In the genomic region with DNA sequence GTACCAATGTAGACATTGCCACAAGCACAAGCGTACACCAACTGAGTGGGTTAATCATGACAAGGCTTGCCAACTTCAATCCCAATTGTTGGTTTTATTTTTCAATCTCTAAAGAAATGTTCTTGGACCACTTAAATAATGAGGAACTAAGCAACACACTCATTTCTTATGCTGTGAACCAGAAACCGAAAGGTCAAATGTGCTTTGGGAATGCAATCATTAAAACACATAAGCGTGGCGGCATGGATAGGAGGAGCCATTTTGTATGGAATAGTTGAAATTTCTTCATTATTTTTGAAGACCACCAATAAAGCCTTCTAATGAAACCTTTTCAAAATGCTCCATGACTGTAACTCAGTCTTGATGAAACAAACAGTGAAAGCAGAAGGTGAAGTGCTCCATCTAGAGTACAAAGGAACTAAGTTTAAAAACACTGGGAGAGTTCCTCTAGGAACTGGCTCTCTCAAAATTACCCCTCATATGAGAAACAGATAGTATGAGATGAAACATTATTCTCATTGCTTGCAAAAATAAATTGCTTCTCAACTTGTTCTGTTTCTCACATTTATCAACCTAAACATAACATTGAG, we compare ENCODE assay signal across 12 cellular contexts.
DNase-seq lines count a peak whose midpoint lies in the region; ATAC-seq, FAIRE-seq and TF ChIP-seq lines count a peak whose summit lies in the region.
"Had no signal": no experiment of that assay in that cellular context is flagged by ENCODE, and none has a peak within 500 bp of the region (broad histone marks: within the 10 kb centered on the region; RNA-seq: fewer than 3 reads in every experiment).

No MANE protein-coding gene starts in this region.

- no peak for TF ChIP-seq POLR2A in gastroesophageal sphincter (IDR thresholded peaks at IDR 0.05)

- CTCF ChIA-PET in HEK293 (lab: Yijun Ruan, JAX): interaction anchor here (0.8 to 2.4 kb wide), 5 partner anchors 11 to 280 kb away, joined by 3 to 11 read pairs (median 4); no protein-coding TSS in a partner anchor
- CTCF ChIA-PET in PC-9 (lab: Charles Lee): interaction anchor here (0.5 kb wide), 1 partner anchor 113 kb away, joined by 3 read pairs; a partner anchor contains a TSS

- no peak overlapping the region for H3K4me3 ChIP-seq in HEK293 (ENCODE audit: low read depth, low read length)
- H3K4me3 ChIP-seq in PC-9: no peak overlapping the region
- H3K4me3 ChIP-seq in iPS-18a (ENCODE audit: low read length): no peak overlapping the region
- no peak overlapping the region for H3K4me3 ChIP-seq in gastroesophageal sphincter
- no peak overlapping the region for H3K4me3 ChIP-seq in Karpas-422 (ENCODE audit: low read length)

- WGBS in gastroesophageal sphincter (ENCODE audit: low coverage in 1 of 2), 2 donors: 72 to 77% methylated on average over 4 of the region's 4 CpGs

- H3K9ac ChIP-seq in iPS-18a (ENCODE audit: low read length): peak overlapping the region; percentile 30
- no peak overlapping the region for H3K9ac ChIP-seq in Karpas-422 (ENCODE audit: low read length)
- H3K9ac ChIP-seq: parathyroid adenoma had no signal

- no peak for TF ChIP-seq EP300 in gastroesophageal sphincter (IDR thresholded peaks at IDR 0.05)

- H3K36me3 ChIP-seq in HEK293 (ENCODE audit: control insufficient read depth in 2 of 2, insufficient read depth in 1 of 2, low read length in 2 of 2) (no peaks in the 10 kb centered on the region), PC-9 (ENCODE audit: low read depth) (no peaks in the 10 kb centered on the region), iPS-18a (ENCODE audit: control insufficient read depth, low read depth, low read length) (no peaks in the 10 kb centered on the region), gastroesophageal sphincter (no peaks in the 10 kb centered on the region), Karpas-422 (ENCODE audit: insufficient read depth, low read length) (no peaks in the 10 kb centered on the region)

- no peaks in the 10 kb centered on the region for H3K9me3 ChIP-seq in HEK293 (ENCODE audit: control insufficient read depth, insufficient read depth, low read depth, low read length)
- no peaks in the 10 kb centered on the region for H3K9me3 ChIP-seq in PC-9 (ENCODE audit: insufficient read depth, low read depth)
- no peaks in the 10 kb centered on the region for H3K9me3 ChIP-seq in iPS-18a (ENCODE audit: control insufficient read depth, low read depth, low read length)
- H3K9me3 ChIP-seq in gastroesophageal sphincter: no peaks in the 10 kb centered on the region
- no peaks in the 10 kb centered on the region for H3K9me3 ChIP-seq in Karpas-422 (ENCODE audit: low read length)

- no TSS peak for BruUV-seq in PC-9 (replicated peaks; lab: Mats Ljungman, UMichigan)

- no peak for ATAC-seq in gastroesophageal sphincter
- no peak for ATAC-seq in HG02588 (IDR thresholded peaks at IDR 0.05; ENCODE audit: unreplicated experiment)
- ATAC-seq: Right ventricle myocardium inferior had no signal

- POLR2A ChIA-PET in HEK293 (lab: Yijun Ruan, JAX): no interaction called here
- POLR2A ChIA-PET in PC-9 (lab: Charles Lee; ENCODE audit: unreplicated experiment): no interaction called here

- no peaks in the 10 kb centered on the region for H3K79me2 ChIP-seq in PC-9 (ENCODE audit: low read depth)
- H3K79me2 ChIP-seq in Karpas-422 (ENCODE audit: low read length): no peaks in the 10 kb centered on the region
- H3K79me2 ChIP-seq: parathyroid adenoma had no signal

- no peaks in the 10 kb centered on the region for H4K20me1 ChIP-seq in PC-9 (ENCODE audit: insufficient read depth)
- H4K20me1 ChIP-seq in Karpas-422 (ENCODE audit: insufficient read depth, low read depth, low read length): no peaks in the 10 kb centered on the region

- intact Hi-C loops in PC-9 (cut with micrococcal nuclease; ENCODE audit: unreplicated experiment): loop anchor here (1.0 kb wide), 1 partner anchor 280 kb away; no protein-coding TSS in a partner anchor

- H3K9me2 ChIP-seq in PC-9 (ENCODE audit: insufficient read depth): no peaks in the 10 kb centered on the region
- H3K9me2 ChIP-seq in Karpas-422 (replicated peaks; ENCODE audit: insufficient read depth, low read length): no peaks in the 10 kb centered on the region

- 0 out of 2 replicates have a peak, but pooled peaks have one; percentile 23 for TF ChIP-seq CTCF in HEK293 (tag by site-specific recombination; IDR thresholded peaks at IDR 0.05)
- TF ChIP-seq CTCF in PC-9 (conservative IDR thresholded peaks at IDR 0.05): 0 out of 2 replicates have a peak, but pooled peaks have one; percentile 26
- TF ChIP-seq CTCF in gastroesophageal sphincter (IDR thresholded peaks at IDR 0.05): no peak

- H3K4me2 ChIP-seq in PC-9 (no peak overlapping the region), Karpas-422 (ENCODE audit: low read depth, low read length, poor library complexity, severe bottlenecking) (no peak overlapping the region)

- H3F3A ChIP-seq in PC-9 (ENCODE audit: insufficient read depth, low read depth): no peaks in the 10 kb centered on the region

- FAIRE-seq in A204.1 (lab: Jason Lieb, UNC): peak; percentile 35

- H3K27me3 ChIP-seq in PC-9 (ENCODE audit: insufficient read depth, low read depth) (no peaks in the 10 kb centered on the region), iPS-18a (ENCODE audit: control insufficient read depth, insufficient read depth, low read length) (no peaks in the 10 kb centered on the region), gastroesophageal sphincter (no peaks in the 10 kb centered on the region), Karpas-422 (ENCODE audit: low read length) (no peaks in the 10 kb centered on the region)

- H3K27ac ChIP-seq in HEK293 (ENCODE audit: extremely low read depth, low read depth, low read length) (no peak overlapping the region), PC-9 (no peak overlapping the region), iPS-18a (ENCODE audit: low read length) (no peak overlapping the region), gastroesophageal sphincter (no peak overlapping the region), Karpas-422 (ENCODE audit: low read length) (no peak overlapping the region)
- H3K27ac ChIP-seq: parathyroid adenoma had no signal

- H2AFZ ChIP-seq in PC-9 (no peak overlapping the region), Karpas-422 (ENCODE audit: low read length) (no peak overlapping the region)
- H2AFZ ChIP-seq: parathyroid adenoma had no signal

- H3K4me1 ChIP-seq in HEK293 (ENCODE audit: control insufficient read depth, insufficient read depth, low read length) (no peaks in the 10 kb centered on the region), PC-9 (replicated peaks; ENCODE audit: insufficient read depth) (no peaks in the 10 kb centered on the region), iPS-18a (ENCODE audit: control insufficient read depth, low read depth, low read length) (peaks cover 7% of the 10 kb centered on the region), gastroesophageal sphincter (no peaks in the 10 kb centered on the region), Karpas-422 (ENCODE audit: low read length) (no peaks in the 10 kb centered on the region)
- H3K4me1 ChIP-seq: parathyroid adenoma had no signal

- no peak for DNase-seq in PC-9
- DNase-seq in stimulated activated CD4-positive, alpha-beta T cell treated with anti-CD3 and anti-CD28 coated beads, Interleukin-4, amount 100 ng/mL, for 24 hours: no peak
- DNase-seq in Karpas-422: no peak
- DNase-seq: CD4-positive, CD25-positive, alpha-beta regulatory T cell; IMR-90 had no signal

TF ChIP-seq in HEK293, 187 proteins besides CTCF, POLR2A, EP300 and RAD21:
- TF ChIP-seq ZNF37A (tag by site-specific recombination; IDR thresholded peaks at IDR 0.05) (no peak), ZNF792 (tag by site-specific recombination; IDR thresholded peaks at IDR 0.05) (no peak), ZNF654 (tag by site-specific recombination; IDR thresholded peaks at IDR 0.05; ENCODE audit: low read depth) (peak; percentile 32), ZNF324 (tag by site-specific recombination; IDR thresholded peaks at IDR 0.05) (no peak)

Comparison
In these comparisons a context has a peak if more than half of its experiments do, and no peak if none do; other contexts are left out.
1. CTCF ChIP-seq: peak in HEK293 (single experiment) and PC-9 (single experiment); none in gastroesophageal sphincter (0 of 4).